ENCODE assay signal across 8 cellular contexts in genomic region chr14:103980623-103981238, GRCh38. TPM values are rescaled to one million over a fixed set of nuclear protein-coding genes. Genes with fewer than 3 reads are reported as not detected.
DNase-seq lines count a peak whose midpoint lies in the region; ATAC-seq, FAIRE-seq and TF ChIP-seq lines count a peak whose summit lies in the region.
"Not testable (repeated sequence)": the region's sequence is repeated elsewhere in the genome, so short reads cannot be mapped to it uniquely, and the experiment has no call there.

No MANE protein-coding gene starts in this region.

- not testable (repeated sequence) for ATAC-seq in upper lobe of left lung (ENCODE audit: low FRiP score in 2 of 2)

- DNase-seq in DMS53 (lab: John Stamatoyannopoulos, UW) = peak; percentile 58
- DNase-seq in Karpas-422 = peak; percentile 46
- peak; percentile 20 for DNase-seq in OCI-M1 (lab: John Stamatoyannopoulos, UW)
- DNase-seq in activated naive CD8-positive, alpha-beta T cell treated with anti-CD3 and anti-CD28 coated beads for 36 hours = peak; percentile 6
- not testable (repeated sequence) for DNase-seq in esophagus muscularis mucosa (ENCODE audit: extremely low spot score)
- peak; percentile 79 for DNase-seq in kidney
- DNase-seq in pons (ENCODE audit: low spot score) = peak; percentile 14
- DNase-seq in upper lobe of left lung = peak in 1 of 2 donors; percentile 60

- TF ChIP-seq CTCF in esophagus muscularis mucosa (IDR thresholded peaks at IDR 0.05) (peak; percentile 65 to 76 (median 73)), kidney (IDR thresholded peaks at IDR 0.05; ENCODE audit: borderline replicate concordance, extremely low read depth, insufficient read depth) (peak; percentile 32), upper lobe of left lung (IDR thresholded peaks at IDR 0.05) (peak; percentile 64 to 80 (median 72))

- TF ChIP-seq POLR2A in esophagus muscularis mucosa (IDR thresholded peaks at IDR 0.05; ENCODE audit: low read depth); upper lobe of left lung (IDR thresholded peaks at IDR 0.05): not testable (repeated sequence)

- H3K27me3 Mint-ChIP-seq in activated naive CD8-positive, alpha-beta T cell treated with anti-CD3 and anti-CD28 coated beads for 36 hours = not testable (repeated sequence)

- not testable (repeated sequence) for H3K9ac ChIP-seq in Karpas-422 (ENCODE audit: low read length); kidney (ENCODE audit: low read length in 2 of 2)

- not testable (repeated sequence) for H3K4me3 ChIP-seq in Karpas-422 (ENCODE audit: low read length); esophagus muscularis mucosa; kidney (ENCODE audit: low read length in 2 of 2); upper lobe of left lung

- H3K27ac Mint-ChIP-seq in activated naive CD8-positive, alpha-beta T cell treated with anti-CD3 and anti-CD28 coated beads for 36 hours = not testable (repeated sequence)

- H3K27me3 ChIP-seq in Karpas-422 (ENCODE audit: low read length); esophagus muscularis mucosa; upper lobe of left lung: not testable (repeated sequence)

- intact Hi-C loops in esophagus muscularis mucosa (cut with DNase I); kidney (cut with DNase I): not testable (repeated sequence)

- not testable (repeated sequence) for H3K36me3 ChIP-seq in Karpas-422 (ENCODE audit: insufficient read depth, low read length); esophagus muscularis mucosa; kidney (ENCODE audit: control insufficient read depth in 1 of 2, insufficient read depth in 2 of 2, low read length in 2 of 2); upper lobe of left lung

- H3K27ac ChIP-seq in Karpas-422 (ENCODE audit: low read length); esophagus muscularis mucosa (replicated peaks in 1 of 4); kidney (ENCODE audit: low read depth in 2 of 2, low read length in 2 of 2); upper lobe of left lung: not testable (repeated sequence)

- H3K9me3 Mint-ChIP-seq in activated naive CD8-positive, alpha-beta T cell treated with anti-CD3 and anti-CD28 coated beads for 36 hours = not testable (repeated sequence)

- H3K36me3 Mint-ChIP-seq in activated naive CD8-positive, alpha-beta T cell treated with anti-CD3 and anti-CD28 coated beads for 36 hours = not testable (repeated sequence)

- not testable (repeated sequence) for H3K9me3 ChIP-seq in Karpas-422 (ENCODE audit: low read length); esophagus muscularis mucosa; kidney (ENCODE audit: control insufficient read depth in 1 of 2, low read length in 2 of 2); upper lobe of left lung

- not testable (repeated sequence) for H4K20me1 ChIP-seq in Karpas-422 (ENCODE audit: insufficient read depth, low read depth, low read length)

- not testable (repeated sequence) for H3K4me1 Mint-ChIP-seq in activated naive CD8-positive, alpha-beta T cell treated with anti-CD3 and anti-CD28 coated beads for 36 hours

- not testable (repeated sequence) for H3K4me2 ChIP-seq in Karpas-422 (ENCODE audit: low read depth, low read length, poor library complexity, severe bottlenecking)

- peak; percentile 61 for FAIRE-seq in kidney (lab: Jason Lieb, UNC)

- H2AFZ ChIP-seq in Karpas-422 (ENCODE audit: low read length) = not testable (repeated sequence)

- not testable (repeated sequence) for H3K79me2 ChIP-seq in Karpas-422 (ENCODE audit: low read length)

- not testable (repeated sequence) for TF ChIP-seq EP300 in esophagus muscularis mucosa (IDR thresholded peaks at IDR 0.05); upper lobe of left lung (IDR thresholded peaks at IDR 0.05)

- not testable (repeated sequence) for H3K4me3 Mint-ChIP-seq in activated naive CD8-positive, alpha-beta T cell treated with anti-CD3 and anti-CD28 coated beads for 36 hours

- H3K9me2 ChIP-seq in Karpas-422 (replicated peaks; ENCODE audit: insufficient read depth, low read length) = not testable (repeated sequence)

- 58% methylated on average over 14 of the region's 14 CpGs for WGBS in esophagus muscularis mucosa
- 44 to 53% methylated on average over 14 of the region's 14 CpGs for WGBS in upper lobe of left lung, 2 donors

- H3K4me1 ChIP-seq in Karpas-422 (ENCODE audit: low read length); esophagus muscularis mucosa; kidney (ENCODE audit: control insufficient read depth in 1 of 2, insufficient read depth in 1 of 2, low read depth in 1 of 2, low read length in 2 of 2); upper lobe of left lung: not testable (repeated sequence)

RNA-seq across cellular contexts. Expression of gene RD3L, which starts 38.4 kb away (rescaled TPM):
- total RNA-seq in Karpas-422 (2014; rRNA removed; shearing (Covaris generic); ENCODE audit: low replicate concordance) = not detected in 2 replicates
- not detected for total RNA-seq in activated naive CD8-positive, alpha-beta T cell treated with anti-CD3 and anti-CD28 coated beads for 36 hours
- total RNA-seq in esophagus muscularis mucosa (not detected), kidney (not detected), upper lobe of left lung (not detected)
- polyA plus RNA-seq in kidney (ENCODE audit: insufficient read depth, low read depth, low replicate concordance) = not detected

RNA-seq across cellular contexts. Expression of gene TDRD9, which starts 52.5 kb away (rescaled TPM):
- total RNA-seq in Karpas-422 (2014; rRNA removed; shearing (Covaris generic); ENCODE audit: low replicate concordance) = not detected in 2 replicates
- under 1 TPM; 0.16 to 0.54 TPM for total RNA-seq in activated naive CD8-positive, alpha-beta T cell treated with anti-CD3 and anti-CD28 coated beads for 36 hours
- total RNA-seq in esophagus muscularis mucosa = 1 to 10 TPM; 2.0 to 3.2 (median 2.6) TPM
- total RNA-seq in kidney = 6.6 TPM
- 1.6 TPM for polyA plus RNA-seq in kidney (ENCODE audit: insufficient read depth, low read depth, low replicate concordance)
- total RNA-seq in upper lobe of left lung = 1 to 10 TPM; 3.1 to 7.9 (median 5.1) TPM
